8 cellular contexts compared by ENCODE assay signal in genomic region chr16:84504420-84505248, GRCh38. TPM values are rescaled to one million over a fixed set of nuclear protein-coding genes. Genes with fewer than 3 reads are reported as not detected.
DNase-seq lines count a peak whose midpoint lies in the region; ATAC-seq and TF ChIP-seq lines count a peak whose summit lies in the region.

TSS of gene MEAK7 (minus strand) at chr16:84504659. CDS start at chr16:84498086, 6,573 bp downstream.

- peak within 1 kb of the TSS; percentile 98 for H3K4me2 ChIP-seq in DOHH2 (ENCODE audit: low read length)

- intact Hi-C loops in testis (cut with DNase I; ENCODE audit: low total_unique reads), result loop anchor here (5.0 kb wide), 1 partner anchor 223 kb away; no protein-coding TSS in a partner anchor

- peaks cover 20% of the 10 kb centered on the region for H3F3A ChIP-seq in DOHH2 (ENCODE audit: control insufficient read depth, insufficient read depth)

- peak within 1 kb of the TSS; percentile 92 for H3K27ac ChIP-seq in DOHH2 (ENCODE audit: low read depth, low read length)
- H3K27ac ChIP-seq in testis, result peak within 1 kb of the TSS; percentile 80 to 83

- H3K36me3 Mint-ChIP-seq in activated naive CD4-positive, alpha-beta T cell treated with anti-CD3 and anti-CD28 coated beads, Interleukin-2, amount 50 U/mL, for 72 hours, result peaks cover 4 to 7% of the 10 kb centered on the region in 2 donors

- H3K36me3 ChIP-seq in DOHH2 (ENCODE audit: control insufficient read depth, low read length) (no peaks in the 10 kb centered on the region; the same call in 1 of the 2 replicates), testis (ENCODE audit: low read depth, missing control alignments) (no peaks in the 10 kb centered on the region)

- no peak for TF ChIP-seq CTCF in DOHH2 (IDR thresholded peaks at IDR 0.05; ENCODE audit: low read depth, low read length, poor library complexity, severe bottlenecking)
- TF ChIP-seq CTCF in omental fat pad (IDR thresholded peaks at IDR 0.05), result no peak
- peak in 1 of 3 experiments; percentile 6 for TF ChIP-seq CTCF in testis (IDR thresholded peaks at IDR 0.05)

- H3K27ac Mint-ChIP-seq in activated naive CD4-positive, alpha-beta T cell treated with anti-CD3 and anti-CD28 coated beads, Interleukin-2, amount 50 U/mL, for 72 hours, result peak within 1 kb of the TSS; percentile 91 to 95

- ATAC-seq in GM21723 (IDR thresholded peaks at IDR 0.05; ENCODE audit: unreplicated experiment), result peak; percentile 89
- peak; percentile 96 for ATAC-seq in SK-N-SH treated with all-trans-retinoic acid at 6 μM for 48 hours
- ATAC-seq in activated naive CD4-positive, alpha-beta T cell treated with anti-CD3 and anti-CD28 coated beads, Interleukin-2, amount 50 U/mL, for 72 hours, result peak; percentile 93 to 95
- ATAC-seq in omental fat pad (ENCODE audit: low FRiP score), result peak; percentile 97

- WGBS in testis, 2 donors, result 1% methylated on average over 11 to 34 of the region's 45 CpGs

- peak; percentile 4 for TF ChIP-seq POLR2A in testis (IDR thresholded peaks at IDR 0.05)

- DNase-seq in KG1 (lab: John Stamatoyannopoulos, UW) (peak; percentile 97), glomerular endothelial cell (ENCODE audit: extremely low read depth, low read depth, low spot score) (no peak), omental fat pad (ENCODE audit: low spot score) (peak; percentile 96), testis (peak; percentile 100)
- peak; percentile 98 to 100 for DNase-seq in activated naive CD4-positive, alpha-beta T cell treated with anti-CD3 and anti-CD28 coated beads, Interleukin-2, amount 50 U/mL, for 72 hours (ENCODE audit: low spot score in 2 of 2)

- no peaks in the 10 kb centered on the region for H3K9me3 ChIP-seq in DOHH2 (ENCODE audit: control insufficient read depth, insufficient read depth, low read length)
- no peaks in the 10 kb centered on the region for H3K9me3 ChIP-seq in testis

- no peaks in the 10 kb centered on the region for H4K20me1 ChIP-seq in DOHH2 (ENCODE audit: control insufficient read depth, insufficient read depth, low read depth, low read length)

- H3K9me3 Mint-ChIP-seq in activated naive CD4-positive, alpha-beta T cell treated with anti-CD3 and anti-CD28 coated beads, Interleukin-2, amount 50 U/mL, for 72 hours, result no peaks in the 10 kb centered on the region

- H3K79me2 ChIP-seq in DOHH2 (ENCODE audit: control insufficient read depth, low read length), result peaks cover 19% of the 10 kb centered on the region

- H3K4me3 ChIP-seq in DOHH2 (ENCODE audit: low read length) (peak within 1 kb of the TSS; percentile 85), testis (peak within 1 kb of the TSS; percentile 82 to 83)

- H3K9me2 ChIP-seq in DOHH2 (replicated peaks; ENCODE audit: control insufficient read depth, low read length), result no peaks in the 10 kb centered on the region

- H3K27me3 ChIP-seq in DOHH2 (ENCODE audit: control insufficient read depth, low read length) (no peaks in the 10 kb centered on the region), testis (no peaks in the 10 kb centered on the region)

- H3K4me1 ChIP-seq in DOHH2 (ENCODE audit: control insufficient read depth, low read length) (peaks cover 53% of the 10 kb centered on the region), testis (peaks cover 14% of the 10 kb centered on the region)

TF ChIP-seq in SK-N-SH treated with all-trans-retinoic acid at 6 μM for 48 hours, 23 proteins besides CTCF, POLR2A, EP300 and RAD21:
- TF ChIP-seq ZNF8 (CRISPR knock-in tag; IDR thresholded peaks at IDR 0.05) (no peak), CSRNP3 (CRISPR knock-in tag; IDR thresholded peaks at IDR 0.05) (no peak), ZNF565 (CRISPR knock-in tag; conservative IDR thresholded peaks at IDR 0.05; ENCODE audit: low read depth) (no peak), TSHZ2 (CRISPR knock-in tag; IDR thresholded peaks at IDR 0.05) (no peak), ISL1 (CRISPR knock-in tag; IDR thresholded peaks at IDR 0.05) (no peak), ARNTL (CRISPR knock-in tag; IDR thresholded peaks at IDR 0.05; ENCODE audit: borderline replicate concordance, low read depth) (no peak), BACH2 (CRISPR knock-in tag; IDR thresholded peaks at IDR 0.05; ENCODE audit: borderline replicate concordance) (no peak), CSDC2 (CRISPR knock-in tag; IDR thresholded peaks at IDR 0.05) (0 out of 2 replicates have a peak, but pooled peaks have one; percentile 74)

RNA-seq across cellular contexts. Expression of gene MEAK7, which starts in this region (rescaled TPM):
- 10 to 100 TPM; 11.2 to 19.0 TPM for total RNA-seq in activated naive CD4-positive, alpha-beta T cell treated with anti-CD3 and anti-CD28 coated beads, Interleukin-2, amount 50 U/mL, for 72 hours
- total RNA-seq in glomerular endothelial cell (27.4 and 32.6 TPM in 2 replicates), omental fat pad (1 to 10 TPM; 6.4 to 9.1 (median 8.4) TPM), testis (10 to 100 TPM; 11.2 to 20.0 TPM)
- polyA plus RNA-seq in testis (ENCODE audit: insufficient read depth, low read depth, low replicate concordance), result 14.3 TPM
